ENCODE assay signal across 8 cellular contexts in the genomic region with DNA sequence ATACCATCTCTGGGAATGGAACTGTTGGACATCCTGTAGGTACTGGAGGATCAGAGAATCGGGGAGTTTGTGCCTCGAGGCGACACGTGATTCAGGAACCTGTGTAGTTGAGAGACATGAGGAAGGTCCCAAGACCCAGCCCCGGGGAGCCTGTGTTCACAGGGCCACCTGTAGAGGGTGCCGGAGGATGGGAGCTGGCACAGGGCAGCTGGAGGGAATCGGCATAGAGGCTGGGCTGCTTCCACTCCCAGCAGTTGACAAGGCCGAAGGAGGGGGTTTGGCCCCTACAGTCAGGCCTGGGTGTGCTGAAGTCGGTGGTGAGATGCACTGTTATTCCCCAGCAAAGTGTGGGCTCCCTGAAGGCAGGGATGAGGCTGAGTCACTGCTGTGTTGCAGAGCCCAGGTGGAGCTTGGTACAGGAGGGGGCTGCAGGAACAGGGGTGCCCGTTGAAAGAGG.
DNase-seq lines count a peak whose midpoint lies in the region; ATAC-seq and TF ChIP-seq lines count a peak whose summit lies in the region.

No MANE protein-coding gene starts in this region.

- peak; percentile 58 for DNase-seq in activated T-cell treated with anti-CD3 and anti-CD28 coated beads, Interleukin-2, amount 50 U/mL, for 1 hour
- no peak for DNase-seq in activated T-cell treated with anti-CD3 and anti-CD28 coated beads for 4 hours
- peak; percentile 27 for DNase-seq in NCI-H82 treated with DMSO at 0.1 percent for 48 hours (lab: John Stamatoyannopoulos, UW; ENCODE audit: unreplicated experiment)
- DNase-seq in cardiac fibroblast (ENCODE audit: low read depth in 2 of 2), result no peak
- DNase-seq in stimulated activated effector memory CD8-positive, alpha-beta T cell treated with anti-CD3 and anti-CD28 coated beads, Interleukin-12 subunit alpha, Interleukin-12 subunit beta, amount 100 ng/mL, for 72 hours (ENCODE audit: low spot score in 2 of 2), result peak in 1 of 2 donors; percentile 66

- peaks cover 4% of the 10 kb centered on the region for H3K9me3 Mint-ChIP-seq in stimulated activated effector memory CD8-positive, alpha-beta T cell treated with anti-CD3 and anti-CD28 coated beads, Interleukin-12 subunit alpha, Interleukin-12 subunit beta, amount 100 ng/mL, for 72 hours

- no peak overlapping the region for H3K4me3 ChIP-seq in cardiac fibroblast (replicated peaks in 1 of 2; ENCODE audit: low read depth in 2 of 2, low read length in 2 of 2)

- H3K36me3 Mint-ChIP-seq in stimulated activated effector memory CD8-positive, alpha-beta T cell treated with anti-CD3 and anti-CD28 coated beads, Interleukin-12 subunit alpha, Interleukin-12 subunit beta, amount 100 ng/mL, for 72 hours, result peaks cover 83% of the 10 kb centered on the region

- peaks cover 52% of the 10 kb centered on the region for H3K4me1 Mint-ChIP-seq in stimulated activated effector memory CD8-positive, alpha-beta T cell treated with anti-CD3 and anti-CD28 coated beads, Interleukin-12 subunit alpha, Interleukin-12 subunit beta, amount 100 ng/mL, for 72 hours

- H3K27ac Mint-ChIP-seq in stimulated activated effector memory CD8-positive, alpha-beta T cell treated with anti-CD3 and anti-CD28 coated beads, Interleukin-12 subunit alpha, Interleukin-12 subunit beta, amount 100 ng/mL, for 72 hours, result peak overlapping the region; percentile 94

- peak; percentile 36 for TF ChIP-seq CTCF in cardiac fibroblast (IDR thresholded peaks at IDR 0.05; ENCODE audit: low read depth, low read length)

- peak; percentile 27 for ATAC-seq in stimulated activated effector memory CD8-positive, alpha-beta T cell treated with anti-CD3 and anti-CD28 coated beads, Interleukin-12 subunit alpha, Interleukin-12 subunit beta, amount 100 ng/mL, for 72 hours
- ATAC-seq in GM21381 (IDR thresholded peaks at IDR 0.05; ENCODE audit: unreplicated experiment) (no peak), HG02623 (IDR thresholded peaks at IDR 0.05; ENCODE audit: unreplicated experiment) (no peak), HG03354 (IDR thresholded peaks at IDR 0.05; ENCODE audit: poor library complexity, severe bottlenecking, unreplicated experiment) (no peak)

- H3K4me3 Mint-ChIP-seq in stimulated activated effector memory CD8-positive, alpha-beta T cell treated with anti-CD3 and anti-CD28 coated beads, Interleukin-12 subunit alpha, Interleukin-12 subunit beta, amount 100 ng/mL, for 72 hours, result no peak overlapping the region

Comparison
In these comparisons a context has a peak if more than half of its experiments do, and no peak if none do; other contexts are left out.
1. DNase-seq: peak in activated T-cell treated with anti-CD3 and anti-CD28 coated beads, Interleukin-2, amount 50 U/mL, for 1 hour (single experiment) and NCI-H82 treated with DMSO at 0.1 percent for 48 hours (single experiment); none in activated T-cell treated with anti-CD3 and anti-CD28 coated beads for 4 hours (single experiment) and cardiac fibroblast (0 of 2).